In genomic region chr6:127716425-127716930, GRCh38 we compare ENCODE assay signal across 1 cellular context.
TF ChIP-seq lines count a peak whose summit lies in the region.

No MANE protein-coding gene starts in this region.

TF ChIP-seq in GM23338, 12 proteins besides CTCF, POLR2A, EP300 and RAD21 (continued from another document):
- TF ChIP-seq ZNF462 (CRISPR knock-in tag; IDR thresholded peaks at IDR 0.05) (no peak), ZNF114 (CRISPR knock-in tag; IDR thresholded peaks at IDR 0.05) (no peak), ZNF331 (CRISPR knock-in tag; IDR thresholded peaks at IDR 0.05; ENCODE audit: low read depth) (no peak), STAT1 (IDR thresholded peaks at IDR 0.05; ENCODE audit: unreplicated experiment) (no peak), EZH2 (IDR thresholded peaks at IDR 0.05; ENCODE audit: low read depth, unreplicated experiment) (no peak), NANOG (IDR thresholded peaks at IDR 0.05; ENCODE audit: borderline replicate concordance) (no peak), REST (IDR thresholded peaks at IDR 0.05; ENCODE audit: unreplicated experiment) (no peak)
